25 cellular contexts compared by ENCODE assay signal in genomic region chr2:200843993-200844948, GRCh38. TPM values are rescaled to one million over a fixed set of nuclear protein-coding genes. Genes with fewer than 3 reads are reported as not detected.
DNase-seq lines count a peak whose midpoint lies in the region; ATAC-seq, FAIRE-seq and TF ChIP-seq lines count a peak whose summit lies in the region.
"Had no signal": no experiment of that assay in that cellular context is flagged by ENCODE, and none has a peak within 500 bp of the region (broad histone marks: within the 10 kb centered on the region; RNA-seq: fewer than 3 reads in every experiment).

No MANE protein-coding gene starts in this region.

- peak; percentile 80 for FAIRE-seq in GM12892 (lab: Jason Lieb, UNC)
- FAIRE-seq: GM12891 had no signal

- no peaks in the 10 kb centered on the region for H3K9me3 Mint-ChIP-seq in GM23338
- H3K9me3 Mint-ChIP-seq in stimulated activated effector memory CD8-positive, alpha-beta T cell treated with anti-CD3 and anti-CD28 coated beads, Interleukin-12 subunit alpha, Interleukin-12 subunit beta, amount 100 ng/mL, for 72 hours = no peaks in the 10 kb centered on the region
- H3K9me3 Mint-ChIP-seq: IgD-negative memory B cell had no signal

- no peaks in the 10 kb centered on the region for H3K27me3 Mint-ChIP-seq in GM23338 (ENCODE audit: insufficient read depth, low read depth, poor library complexity)
- H3K27me3 Mint-ChIP-seq: CD4-positive, alpha-beta memory T cell; IgD-negative memory B cell had no signal

- no peak overlapping the region for H3K27ac ChIP-seq in GM23338 (ENCODE audit: low read depth)
- H3K27ac ChIP-seq: SJSA1 had no signal

- peaks cover 2% of the 10 kb centered on the region; the same call in 1 of the 2 replicates for H3K4me1 ChIP-seq in GM23338 (ENCODE audit: insufficient read depth)
- H3K4me1 ChIP-seq: Caco-2, SJSA1 had no signal

- H2AFZ ChIP-seq in GM23338 = peak overlapping the region; percentile 28; the same call in 1 of the 2 replicates

- H3K36me3 Mint-ChIP-seq in GM23338 (ENCODE audit: low read depth) = no peaks in the 10 kb centered on the region
- no peaks in the 10 kb centered on the region for H3K36me3 Mint-ChIP-seq in stimulated activated effector memory CD8-positive, alpha-beta T cell treated with anti-CD3 and anti-CD28 coated beads, Interleukin-12 subunit alpha, Interleukin-12 subunit beta, amount 100 ng/mL, for 72 hours
- H3K36me3 Mint-ChIP-seq: CD4-positive, alpha-beta memory T cell had no signal

- no peak overlapping the region for H3K4me3 ChIP-seq in GM23338
- H3K4me3 ChIP-seq: SJSA1 had no signal

- H3K9me2 ChIP-seq in GM23338 (ENCODE audit: insufficient read depth) = 0 out of 2 replicates have a peak, but pooled peaks cover 2% of the 10 kb centered on the region

- no peak overlapping the region for H3K4me3 Mint-ChIP-seq in GM23338
- no peak overlapping the region for H3K4me3 Mint-ChIP-seq in stimulated activated effector memory CD8-positive, alpha-beta T cell treated with anti-CD3 and anti-CD28 coated beads, Interleukin-12 subunit alpha, Interleukin-12 subunit beta, amount 100 ng/mL, for 72 hours
- H3K4me3 Mint-ChIP-seq: CD4-positive, alpha-beta memory T cell; IgD-negative memory B cell had no signal

- H3K4me2 ChIP-seq in GM23338 = no peak overlapping the region

- H3K79me2 ChIP-seq in GM23338 (replicated peaks; ENCODE audit: insufficient read depth) = no peaks in the 10 kb centered on the region

- H3K27ac Mint-ChIP-seq in GM23338 = no peak overlapping the region
- H3K27ac Mint-ChIP-seq in stimulated activated effector memory CD8-positive, alpha-beta T cell treated with anti-CD3 and anti-CD28 coated beads, Interleukin-12 subunit alpha, Interleukin-12 subunit beta, amount 100 ng/mL, for 72 hours = no peak overlapping the region
- H3K27ac Mint-ChIP-seq: IgD-negative memory B cell had no signal

- H3F3A ChIP-seq in GM23338 (replicated peaks; ENCODE audit: low read depth) = no peaks in the 10 kb centered on the region

- no peak for ATAC-seq in GM23338
- ATAC-seq in stimulated activated effector memory CD8-positive, alpha-beta T cell treated with anti-CD3 and anti-CD28 coated beads, Interleukin-12 subunit alpha, Interleukin-12 subunit beta, amount 100 ng/mL, for 72 hours = peak; percentile 35
- ATAC-seq: PC-3, Right ventricle myocardium inferior had no signal

- TF ChIP-seq CTCF in GM23338 (conservative IDR thresholded peaks at IDR 0.05; ENCODE audit: low read depth in 2 of 2) = no peak

- no peaks in the 10 kb centered on the region for H3K36me3 ChIP-seq in GM23338 (ENCODE audit: insufficient read depth)
- H3K36me3 ChIP-seq: SJSA1 had no signal

- DNase-seq in GM12892 (ENCODE audit: insufficient read length) = no peak
- DNase-seq in GM23338 (ENCODE audit: low spot score) = no peak
- peak; percentile 49 for DNase-seq in islet precursor cell
- DNase-seq in stimulated activated effector memory CD8-positive, alpha-beta T cell treated with anti-CD3 and anti-CD28 coated beads, Interleukin-12 subunit alpha, Interleukin-12 subunit beta, amount 100 ng/mL, for 72 hours (ENCODE audit: low spot score in 2 of 2) = no peak
- no peak for DNase-seq in putamen (ENCODE audit: low spot score)
- no peak for DNase-seq in HUDEP-2 (lab: John Stamatoyannopoulos, UW; ENCODE audit: unreplicated experiment in 76 of 76)
- DNase-seq in NCI-H526 treated with DMSO at 0.1 percent for 48 hours (lab: John Stamatoyannopoulos, UW) = no peak
- DNase-seq: C1 segment of cervical spinal cord; Caco-2; CD4-positive, alpha-beta memory T cell; GF-D8; NCI-H1048; NCI-H1417 treated with DMSO at 0.1 percent for 48 hours; NCI-H1694 treated with DMSO at 0.1 percent for 48 hours; NCI-H2081; NCI-H2171 treated with DMSO at 0.1 percent for 48 hours; NCI-H446; NCI-H524 treated with DMSO at 0.1 percent for 48 hours; NCI-H82; NK-92 treated with Interleukin-12 subunit alpha and Interleukin-12 subunit beta, amount 100 ng/mL, for 24 hours; PC-3 had no signal

- peaks cover 6% of the 10 kb centered on the region; the same call in 2 of the 3 replicates for H3K4me1 Mint-ChIP-seq in GM23338
- no peaks in the 10 kb centered on the region for H3K4me1 Mint-ChIP-seq in stimulated activated effector memory CD8-positive, alpha-beta T cell treated with anti-CD3 and anti-CD28 coated beads, Interleukin-12 subunit alpha, Interleukin-12 subunit beta, amount 100 ng/mL, for 72 hours
- H3K4me1 Mint-ChIP-seq: IgD-negative memory B cell had no signal

- no peak for TF ChIP-seq POLR2A in GM12892 (IDR thresholded peaks at IDR 0.05; ENCODE audit: low read depth, low read length)

- H3K27me3 ChIP-seq in GM23338 (ENCODE audit: insufficient read depth) = no peaks in the 10 kb centered on the region
- H3K27me3 ChIP-seq: SJSA1 had no signal

- no peaks in the 10 kb centered on the region for H4K20me1 ChIP-seq in GM23338 (replicated peaks; ENCODE audit: insufficient read depth)

TF ChIP-seq in GM23338, 12 proteins besides CTCF, POLR2A, EP300 and RAD21 (continues in another document):
- TF ChIP-seq REST (IDR thresholded peaks at IDR 0.05; ENCODE audit: unreplicated experiment) (no peak), ETS1 (IDR thresholded peaks at IDR 0.05) (no peak), POLR2AphosphoS5 (IDR thresholded peaks at IDR 0.05; ENCODE audit: low read depth) (no peak), JUNB (IDR thresholded peaks at IDR 0.05; ENCODE audit: unreplicated experiment) (no peak), CREB1 (CRISPR knock-in tag; IDR thresholded peaks at IDR 0.05; ENCODE audit: low read depth) (no peak)

RNA-seq across cellular contexts. Expression of gene CLK1, which starts 20.2 kb away (rescaled TPM):
- 76.6 TPM for polyA plus RNA-seq in GM12892 (2012; ENCODE audit: missing spikeins)
- 26.7 and 43.3 TPM in 2 replicates for total RNA-seq in GM23338 (2014; rRNA removed; shearing (Covaris generic))
- polyA plus RNA-seq in GM23338 (2016; fragmentation: Nextera tagmentation; extraction: Ambion mirVana) = 36.0 and 44.7 TPM in 2 replicates

RNA-seq across cellular contexts. Expression of gene BZW1, which starts 32.6 kb away (rescaled TPM):
- polyA plus RNA-seq in GM12892 (2012; ENCODE audit: missing spikeins) = 217 TPM
- 265 and 323 TPM in 2 replicates for total RNA-seq in GM23338 (2014; rRNA removed; shearing (Covaris generic))
- 105 and 118 TPM in 2 replicates for polyA plus RNA-seq in GM23338 (2016; fragmentation: Nextera tagmentation; extraction: Ambion mirVana)

RNA-seq across cellular contexts. Expression of gene PPIL3, which starts 44.6 kb away (rescaled TPM):
- polyA plus RNA-seq in GM12892 (2012; ENCODE audit: missing spikeins) = 62.6 TPM
- 42.9 and 123 TPM in 2 replicates for total RNA-seq in GM23338 (2014; rRNA removed; shearing (Covaris generic))
- 42.1 and 54.0 TPM in 2 replicates for polyA plus RNA-seq in GM23338 (2016; fragmentation: Nextera tagmentation; extraction: Ambion mirVana)

RNA-seq across cellular contexts. Expression of gene NIF3L1, which starts 44.9 kb away (rescaled TPM):
- polyA plus RNA-seq in GM12892 (2012; ENCODE audit: missing spikeins) = 26.4 TPM
- 53.0 and 63.9 TPM in 2 replicates for total RNA-seq in GM23338 (2014; rRNA removed; shearing (Covaris generic))
- 62.8 and 70.8 TPM in 2 replicates for polyA plus RNA-seq in GM23338 (2016; fragmentation: Nextera tagmentation; extraction: Ambion mirVana)
